Comparison of ENCODE assay signal across 8 cellular contexts in the genomic region with DNA sequence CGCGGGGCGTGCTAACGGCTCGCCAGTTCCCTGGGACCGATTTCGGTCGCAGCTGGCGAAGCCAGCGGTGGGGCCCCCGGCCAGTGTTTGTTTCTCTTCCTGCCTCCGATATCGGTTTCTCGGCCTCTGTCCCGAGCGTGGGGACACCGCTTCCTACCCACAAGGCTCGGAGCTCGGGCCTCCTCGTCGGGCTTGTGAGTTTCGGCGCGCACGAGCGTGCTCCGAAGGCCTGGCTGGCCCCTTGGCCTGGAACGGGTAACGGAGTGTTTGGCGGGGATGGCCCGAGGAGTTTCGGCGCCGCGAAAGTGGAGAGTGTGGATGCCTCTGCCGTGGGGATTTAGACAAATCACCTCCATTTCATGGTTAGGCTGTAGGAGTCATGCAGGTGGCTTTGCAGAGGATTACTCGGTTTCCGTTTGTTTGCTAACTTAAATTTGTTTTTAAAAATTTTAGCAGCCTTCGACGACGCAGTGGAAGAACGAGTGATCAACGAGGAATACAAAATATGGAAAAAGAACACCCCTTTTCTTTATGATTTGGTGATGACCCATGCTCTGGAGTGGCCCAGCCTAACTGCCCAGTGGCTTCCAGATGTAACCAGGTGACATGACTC. TPM values are rescaled to one million over a fixed set of nuclear protein-coding genes. Genes with fewer than 3 reads are reported as not detected.
DNase-seq lines count a peak whose midpoint lies in the region; ATAC-seq and TF ChIP-seq lines count a peak whose summit lies in the region.

No MANE protein-coding gene starts in this region.

- peak; percentile 22 for ATAC-seq in GM18909 (IDR thresholded peaks at IDR 0.05; ENCODE audit: poor library complexity, unreplicated experiment)

- H3K9me3 ChIP-seq in ectodermal cell (ENCODE audit: control insufficient read depth, low read length) (no peaks in the 10 kb centered on the region), muscle layer of duodenum (ENCODE audit: control insufficient read depth in 1 of 2, low read length in 2 of 2) (no peaks in the 10 kb centered on the region)

- H3K36me3 ChIP-seq in BJ (ENCODE audit: control insufficient read depth, insufficient read depth, low read length) (peaks cover 7% of the 10 kb centered on the region), ectodermal cell (ENCODE audit: control insufficient read depth, insufficient read depth, low read length) (peaks cover 27% of the 10 kb centered on the region), muscle layer of duodenum (ENCODE audit: control insufficient read depth in 1 of 2, insufficient read depth in 2 of 2, low read length in 2 of 2) (peaks cover 6 to 15% of the 10 kb centered on the region in 2 donors)

- peak overlapping the region; percentile 87 for H3K4me3 ChIP-seq in BJ (ENCODE audit: low read depth, low read length)
- peak overlapping the region; percentile 94 for H3K4me3 ChIP-seq in ectodermal cell (ENCODE audit: insufficient read depth, low read depth, low read length)
- peak overlapping the region; percentile 79 to 86 for H3K4me3 ChIP-seq in muscle layer of duodenum (ENCODE audit: low read depth in 1 of 2, low read length in 2 of 2)

- CTCF ChIA-PET in BJ (lab: Yijun Ruan, JAX), result interaction anchor here (0.9 kb wide), 1 partner anchor 120 kb away, joined by 3 read pairs; no protein-coding TSS in a partner anchor

- TF ChIP-seq CTCF in BJ (IDR thresholded peaks at IDR 0.05; ENCODE audit: insufficient read depth, low read depth, low read length), result no peak

- POLR2A ChIA-PET in BJ (lab: Charles Lee), result interaction anchor here (0.5 to 1.0 kb wide), 4 partner anchors 12 to 102 kb away, joined by 4 to 14 read pairs (median 4); no protein-coding TSS in a partner anchor

- H3K27me3 ChIP-seq in BJ (ENCODE audit: control insufficient read depth, insufficient read depth, low read length) (no peaks in the 10 kb centered on the region), ectodermal cell (ENCODE audit: control insufficient read depth, insufficient read depth, low read length, poor library complexity, severe bottlenecking) (no peaks in the 10 kb centered on the region), muscle layer of duodenum (ENCODE audit: low read depth, low read length) (no peaks in the 10 kb centered on the region)

- H3K4me1 ChIP-seq in ectodermal cell (ENCODE audit: control insufficient read depth, insufficient read depth, low read length) (no peaks in the 10 kb centered on the region), muscle layer of duodenum (ENCODE audit: control insufficient read depth in 1 of 2, insufficient read depth in 2 of 2, low read length in 2 of 2) (peaks cover 12 to 34% of the 10 kb centered on the region in 2 donors)

- H3K27ac ChIP-seq in ectodermal cell (ENCODE audit: insufficient read depth, low read depth, low read length, poor library complexity, severe bottlenecking) (peak overlapping the region; percentile 94), muscle layer of duodenum (ENCODE audit: low read length) (peak overlapping the region; percentile 75)

- peak; percentile 0 for DNase-seq in BJ (ENCODE audit: low read depth)
- peak; percentile 54 for DNase-seq in NCI-H2171 treated with DMSO at 0.1 percent for 48 hours (lab: John Stamatoyannopoulos, UW)
- no peak for DNase-seq in NCI-H345 (lab: John Stamatoyannopoulos, UW)
- DNase-seq in NCI-H446 (lab: John Stamatoyannopoulos, UW), result no peak
- no peak for DNase-seq in stimulated activated CD4-positive, alpha-beta T cell treated with anti-CD3 and anti-CD28 coated beads, Interleukin-1b, Interleukin-23, amount 100 ng/mL, for 48 hours

- WGBS in ectodermal cell, 2 experiments, result 2% methylated on average over 43 of the region's 43 CpGs

RNA-seq across cellular contexts. Expression of gene RBBP4, which starts 0.6 kb away (rescaled TPM):
- 67.0 and 102 TPM in 2 replicates for polyA plus RNA-seq in BJ (2011; rRNA removed)
- polyA minus RNA-seq in BJ (2011; rRNA and poly(A)+ RNA removed), result 64.0 and 72.0 TPM in 2 replicates
- polyA plus RNA-seq in ectodermal cell (2013, experiment 1 of 4), result 482 TPM
- 469 TPM for polyA plus RNA-seq in ectodermal cell (2013, experiment 2 of 4)
- 329 TPM for polyA plus RNA-seq in ectodermal cell (2013, experiment 3 of 4)
- 343 TPM for polyA plus RNA-seq in ectodermal cell (2013, experiment 4 of 4)

RNA-seq across cellular contexts. Expression of gene ZBTB8OS, which starts 1.2 kb away (rescaled TPM):
- polyA plus RNA-seq in BJ (2011; rRNA removed), result 21.1 and 50.9 TPM in 2 replicates
- 5.8 and 6.4 TPM in 2 replicates for polyA minus RNA-seq in BJ (2011; rRNA and poly(A)+ RNA removed)
- polyA plus RNA-seq in ectodermal cell (2013, experiment 1 of 4), result 48.1 TPM
- polyA plus RNA-seq in ectodermal cell (2013, experiment 2 of 4), result 45.4 TPM
- 42.0 TPM for polyA plus RNA-seq in ectodermal cell (2013, experiment 3 of 4)
- 43.3 TPM for polyA plus RNA-seq in ectodermal cell (2013, experiment 4 of 4)

RNA-seq across cellular contexts. Expression of gene SYNC, which starts 51.0 kb away (rescaled TPM):
- polyA plus RNA-seq in BJ (2011; rRNA removed), result 57.3 and 60.5 TPM in 2 replicates
- polyA minus RNA-seq in BJ (2011; rRNA and poly(A)+ RNA removed), result 29.3 and 34.6 TPM in 2 replicates
- polyA plus RNA-seq in ectodermal cell (2013, experiment 1 of 4), result not detected
- 0.14 TPM for polyA plus RNA-seq in ectodermal cell (2013, experiment 2 of 4)
- polyA plus RNA-seq in ectodermal cell (2013, experiment 3 of 4), result 0.11 TPM
- 0.08 TPM for polyA plus RNA-seq in ectodermal cell (2013, experiment 4 of 4)

Comparison
In these comparisons a context has a peak if more than half of its experiments do, and no peak if none do; other contexts are left out.
1. DNase-seq: peak in BJ (single experiment) and NCI-H2171 treated with DMSO at 0.1 percent for 48 hours (single experiment); none in NCI-H345 (single experiment), NCI-H446 (0 of 2) and stimulated activated CD4-positive, alpha-beta T cell treated with anti-CD3 and anti-CD28 coated beads, Interleukin-1b, Interleukin-23, amount 100 ng/mL, for 48 hours (single experiment).
2. Peak in every context shown above with its lines, with median percentiles within 50 percentile points of each other: H3K4me3 ChIP-seq.